In genomic region chr22:23989583-23990244, GRCh38 we compare ENCODE assay signal across 1 cellular context.
TF ChIP-seq lines count a peak whose summit lies in the region.

No MANE protein-coding gene starts in this region.

TF ChIP-seq in IMR-90, 13 proteins besides CTCF, POLR2A, EP300 and RAD21:
- TF ChIP-seq MAZ (IDR thresholded peaks at IDR 0.05; ENCODE audit: borderline replicate concordance, low read depth, low read length): peak; percentile 15; the same call in 1 of the 2 replicates
